Comparison of ENCODE assay signal across 8 cellular contexts in the genomic region with DNA sequence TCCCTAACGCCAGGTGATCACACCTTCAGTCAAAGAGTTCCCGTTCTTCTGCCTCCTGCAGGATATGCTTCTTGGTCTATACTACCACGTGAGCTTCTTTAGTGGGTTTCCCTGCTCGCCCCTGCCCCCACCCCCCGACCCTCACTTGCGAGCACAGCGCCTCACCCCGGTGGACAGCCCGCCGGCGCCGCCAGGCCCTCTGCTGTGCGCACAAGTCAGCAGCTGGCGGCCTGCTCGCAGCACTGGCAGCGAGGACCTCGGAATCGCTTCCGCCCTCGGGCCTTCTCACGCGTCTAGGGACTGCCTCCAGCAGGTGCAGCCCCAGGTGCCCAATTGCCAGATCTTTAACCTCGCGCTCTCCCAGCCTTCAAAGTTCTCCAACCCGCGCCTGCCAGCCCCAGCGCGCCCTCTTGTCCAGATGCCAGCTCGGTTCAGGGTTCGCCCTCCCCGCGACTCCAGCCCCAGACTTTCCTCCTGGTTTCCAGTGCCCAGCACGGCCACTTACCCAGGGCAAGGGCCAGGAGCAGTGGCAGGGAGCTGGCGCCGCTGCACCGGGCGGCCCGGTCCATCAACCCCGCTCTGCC.
DNase-seq lines count a peak whose midpoint lies in the region; ATAC-seq and TF ChIP-seq lines count a peak whose summit lies in the region.

No MANE protein-coding gene starts in this region.

- peak overlapping the region; percentile 66 to 76 for H3K4me3 Mint-ChIP-seq in stimulated activated naive B cell treated with anti-CD40 and anti-IgM and Interleukin-4, amounts not matched to agents 10 μg/mL and 1 μg/mL and 100 μg/mL, for 72 hours

- no peaks in the 10 kb centered on the region for H3K36me3 Mint-ChIP-seq in stimulated activated naive B cell treated with anti-CD40 and anti-IgM and Interleukin-4, amounts not matched to agents 10 μg/mL and 1 μg/mL and 100 μg/mL, for 72 hours

- H3K9me3 Mint-ChIP-seq in stimulated activated naive B cell treated with anti-CD40 and anti-IgM and Interleukin-4, amounts not matched to agents 10 μg/mL and 1 μg/mL and 100 μg/mL, for 72 hours, result no peaks in the 10 kb centered on the region

- no peak overlapping the region for H3K27ac Mint-ChIP-seq in stimulated activated naive B cell treated with anti-CD40 and anti-IgM and Interleukin-4, amounts not matched to agents 10 μg/mL and 1 μg/mL and 100 μg/mL, for 72 hours

- in situ Hi-C loops in brain microvascular endothelial cell (cut with HindIII; ENCODE audit: low pct_ligation_motif_present, low sequenced_read_pairs), result no loop called here

- no peaks in the 10 kb centered on the region for H3K36me3 ChIP-seq in brain microvascular endothelial cell (replicated peaks)

- H3K27me3 Mint-ChIP-seq in stimulated activated naive B cell treated with anti-CD40 and anti-IgM and Interleukin-4, amounts not matched to agents 10 μg/mL and 1 μg/mL and 100 μg/mL, for 72 hours, result peaks cover 47 to 63% of the 10 kb centered on the region in 2 donors

- peak; percentile 64 for ATAC-seq in GM18511 (IDR thresholded peaks at IDR 0.05; ENCODE audit: unreplicated experiment)
- peak; percentile 89 for ATAC-seq in stimulated activated naive B cell treated with anti-CD40 and anti-IgM and Interleukin-4, amounts not matched to agents 10 μg/mL and 1 μg/mL and 100 μg/mL, for 72 hours (replicated peaks)

- peak; percentile 27 for DNase-seq in 8988T
- peak; percentile 4 for DNase-seq in NCI-H2196 treated with DMSO at 0.1 percent for 48 hours (lab: John Stamatoyannopoulos, UW; ENCODE audit: unreplicated experiment)
- DNase-seq in brain microvascular endothelial cell, result no peak
- peak; percentile 85 for DNase-seq in islet precursor cell
- peak; percentile 15 for DNase-seq in stimulated activated naive B cell treated with anti-CD40 and anti-IgM and Interleukin-4, amounts not matched to agents 10 μg/mL and 1 μg/mL and 100 μg/mL, for 72 hours
- DNase-seq in NK-92 (lab: John Stamatoyannopoulos, UW; ENCODE audit: unreplicated experiment), result no peak
- no peak for DNase-seq in GM19238 (ENCODE audit: insufficient read length, low spot score)

- peak; percentile 51 for TF ChIP-seq CTCF in brain microvascular endothelial cell (IDR thresholded peaks at IDR 0.05; ENCODE audit: low read depth, low read length, missing control alignments)

- no peak overlapping the region for H3K27ac ChIP-seq in brain microvascular endothelial cell

- H3K4me3 ChIP-seq in brain microvascular endothelial cell (ENCODE audit: low read depth, low read length), result peak overlapping the region; percentile 66

- peaks cover 12% of the 10 kb centered on the region for H3K27me3 ChIP-seq in brain microvascular endothelial cell (replicated peaks)

- H3K4me1 Mint-ChIP-seq in stimulated activated naive B cell treated with anti-CD40 and anti-IgM and Interleukin-4, amounts not matched to agents 10 μg/mL and 1 μg/mL and 100 μg/mL, for 72 hours, result peaks cover 7 to 13% of the 10 kb centered on the region in 2 donors

Comparison
In these comparisons a context has a peak if more than half of its experiments do, and no peak if none do; other contexts are left out.
1. DNase-seq: peak in 8988T (single experiment), NCI-H2196 treated with DMSO at 0.1 percent for 48 hours (single experiment), islet precursor cell (single experiment) and stimulated activated naive B cell treated with anti-CD40 and anti-IgM and Interleukin-4, amounts not matched to agents 10 μg/mL and 1 μg/mL and 100 μg/mL, for 72 hours (single experiment); none in brain microvascular endothelial cell (single experiment), NK-92 (single experiment) and GM19238 (single experiment).